10 cellular contexts compared by ENCODE assay signal in the genomic region with DNA sequence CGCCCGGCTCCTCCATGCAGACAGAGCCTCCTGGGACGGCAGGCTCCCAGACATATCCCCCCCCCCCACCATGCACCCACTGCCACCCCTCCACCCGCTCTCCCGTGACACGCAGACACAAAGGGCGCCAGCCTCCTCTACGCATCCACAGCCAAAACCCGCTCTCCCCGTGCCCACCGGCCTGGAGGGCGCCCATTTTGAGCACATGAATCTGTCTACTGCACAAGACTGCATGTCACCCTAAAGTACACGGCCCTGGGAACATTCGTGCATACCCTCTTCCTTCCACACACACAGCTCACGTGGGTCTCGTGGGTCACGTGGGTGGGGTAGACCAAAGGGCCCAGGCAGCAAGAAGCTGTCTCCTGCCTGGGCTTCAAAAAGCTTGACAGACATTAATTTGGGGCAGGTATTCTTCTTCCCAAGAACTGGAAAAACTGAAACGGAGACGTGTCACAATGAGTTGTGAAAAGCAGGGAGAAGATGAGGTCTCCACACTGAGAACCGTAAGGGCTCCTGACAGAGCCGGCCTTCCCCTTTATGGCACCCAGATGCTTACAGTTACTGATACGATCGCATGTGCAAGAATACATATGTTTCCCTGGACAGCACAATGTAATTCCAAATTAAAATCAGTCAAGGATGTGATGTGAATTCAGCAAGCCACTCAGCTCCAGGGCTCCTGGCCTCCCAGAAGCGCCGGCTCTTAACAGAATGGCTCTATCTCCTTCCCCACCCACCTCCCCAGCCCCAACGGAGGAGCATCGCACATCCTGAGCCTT. TPM values are rescaled to one million over a fixed set of nuclear protein-coding genes. Genes with fewer than 3 reads are reported as not detected.
DNase-seq lines count a peak whose midpoint lies in the region; ATAC-seq and TF ChIP-seq lines count a peak whose summit lies in the region.
"Had no signal": no experiment of that assay in that cellular context is flagged by ENCODE, and none has a peak within 500 bp of the region (broad histone marks: within the 10 kb centered on the region; RNA-seq: fewer than 3 reads in every experiment).

No MANE protein-coding gene starts in this region.

- TF ChIP-seq CTCF in foreskin fibroblast (IDR thresholded peaks at IDR 0.05; ENCODE audit: low read depth, low read length) (no peak), ovary (IDR thresholded peaks at IDR 0.05) (no peak)

- TF ChIP-seq POLR2A in ovary (IDR thresholded peaks at IDR 0.05), result no peak

- ATAC-seq in stimulated activated naive CD8-positive, alpha-beta T cell treated with anti-CD3 and anti-CD28 coated beads, Interleukin-15, Interleukin-2, amounts not matched to agents 100 U/mL and 50 U/mL, for 24 hours, result no peak
- no peak for ATAC-seq in GM18520 (IDR thresholded peaks at IDR 0.05; ENCODE audit: unreplicated experiment)
- ATAC-seq in GM21723 (IDR thresholded peaks at IDR 0.05; ENCODE audit: unreplicated experiment), result no peak
- ATAC-seq: activated naive CD4-positive, alpha-beta T cell treated with anti-CD3 and anti-CD28 coated beads, Interleukin-2, amount 50 U/mL, for 72 hours had no signal

- H3K4me3 ChIP-seq in foreskin fibroblast (ENCODE audit: low read depth in 1 of 2, low read length in 2 of 2) (peak overlapping the region; percentile 9 to 67), ovary (peak overlapping the region; percentile 86)

- intact Hi-C loops in ovary (cut with DNase I), result loop anchor here (2.0 to 10.0 kb wide), 6 partner anchors 73 to 403 kb away; partner anchors contain the start of gene FLVCR2 (in 2 of the 4)

- no peak for TF ChIP-seq EP300 in ovary (IDR thresholded peaks at IDR 0.05)

- H3K27me3 Mint-ChIP-seq in stimulated activated naive CD8-positive, alpha-beta T cell treated with anti-CD3 and anti-CD28 coated beads, Interleukin-15, Interleukin-2, amounts not matched to agents 100 ng/mL and 50 ng/mL, for 24 hours, result no peaks in the 10 kb centered on the region

- H3K27ac Mint-ChIP-seq in stimulated activated naive CD8-positive, alpha-beta T cell treated with anti-CD3 and anti-CD28 coated beads, Interleukin-15, Interleukin-2, amounts not matched to agents 100 ng/mL and 50 ng/mL, for 24 hours, result no peak overlapping the region

- peak overlapping the region; percentile 95 to 98 for H3K27ac ChIP-seq in ovary

- no peaks in the 10 kb centered on the region for H3K27me3 ChIP-seq in ovary

- no peaks in the 10 kb centered on the region for H3K9me3 ChIP-seq in ovary

- H3K9me3 Mint-ChIP-seq in stimulated activated naive CD8-positive, alpha-beta T cell treated with anti-CD3 and anti-CD28 coated beads, Interleukin-15, Interleukin-2, amounts not matched to agents 100 ng/mL and 50 ng/mL, for 24 hours, result no peaks in the 10 kb centered on the region
- H3K9me3 Mint-ChIP-seq: activated naive CD4-positive, alpha-beta T cell treated with anti-CD3 and anti-CD28 coated beads, Interleukin-2, amount 50 U/mL, for 72 hours had no signal

- no peaks in the 10 kb centered on the region for H3K36me3 Mint-ChIP-seq in stimulated activated naive CD8-positive, alpha-beta T cell treated with anti-CD3 and anti-CD28 coated beads, Interleukin-15, Interleukin-2, amounts not matched to agents 100 ng/mL and 50 ng/mL, for 24 hours (ENCODE audit: low read depth)
- H3K36me3 Mint-ChIP-seq: activated naive CD4-positive, alpha-beta T cell treated with anti-CD3 and anti-CD28 coated beads, Interleukin-2, amount 50 U/mL, for 72 hours had no signal

- peaks cover 9% of the 10 kb centered on the region for H3K4me1 ChIP-seq in ovary (ENCODE audit: insufficient read depth)

- H3K36me3 ChIP-seq in ovary, result no peaks in the 10 kb centered on the region

- no peak for DNase-seq in stimulated activated naive CD8-positive, alpha-beta T cell treated with anti-CD3 and anti-CD28 coated beads, Interleukin-15, Interleukin-2, amounts not matched to agents 100 U/mL and 50 U/mL, for 24 hours
- peak in 1 of 2 donors; percentile 29 for DNase-seq in foreskin fibroblast
- peak; percentile 23 to 53 (median 36) for DNase-seq in ovary
- no peak for DNase-seq in SIG-M5 (lab: John Stamatoyannopoulos, UW)
- no peak for DNase-seq in stimulated activated naive CD4-positive, alpha-beta T cell treated with Interleukin-2 at 50 U/mL for 16 hours (lab: John Stamatoyannopoulos, UW)
- DNase-seq: NCI-H1105 treated with DMSO at 0.1 percent for 48 hours had no signal

- peak overlapping the region; percentile 48 for H3K4me3 Mint-ChIP-seq in stimulated activated naive CD8-positive, alpha-beta T cell treated with anti-CD3 and anti-CD28 coated beads, Interleukin-15, Interleukin-2, amounts not matched to agents 100 ng/mL and 50 ng/mL, for 24 hours

- peaks cover 42% of the 10 kb centered on the region for H3K4me1 Mint-ChIP-seq in stimulated activated naive CD8-positive, alpha-beta T cell treated with anti-CD3 and anti-CD28 coated beads, Interleukin-15, Interleukin-2, amounts not matched to agents 100 ng/mL and 50 ng/mL, for 24 hours (ENCODE audit: low read depth)

- WGBS in ovary, 3 donors, result 43 to 53% (median 46%) methylated on average over 27 of the region's 27 CpGs

RNA-seq across cellular contexts. Expression of gene TGFB3, which starts 2.0 kb away (rescaled TPM):
- total RNA-seq in ovary, result 10 to 100 TPM in 6 of 7 donors, 1 to 10 TPM in 1; 5.7 to 23.7 (median 16.4) TPM
- polyA plus RNA-seq in ovary, result 10 to 100 TPM in 1 of 2 donors, 1 to 10 TPM in 1; 7.5 to 23.6 TPM

RNA-seq across cellular contexts. Expression of gene IFT43, which starts 5.7 kb away (rescaled TPM):
- 10 to 100 TPM; 23.7 to 48.8 (median 30.2) TPM for total RNA-seq in ovary
- polyA plus RNA-seq in ovary, result 10 to 100 TPM; 14.2 to 33.0 TPM

Comparison
In these comparisons a context has a peak if more than half of its experiments do, and no peak if none do; other contexts are left out.
1. DNase-seq: peak in ovary (5 of 5); none in stimulated activated naive CD8-positive, alpha-beta T cell treated with anti-CD3 and anti-CD28 coated beads, Interleukin-15, Interleukin-2, amounts not matched to agents 100 U/mL and 50 U/mL, for 24 hours (single experiment), SIG-M5 (single experiment) and stimulated activated naive CD4-positive, alpha-beta T cell treated with Interleukin-2 at 50 U/mL for 16 hours (single experiment).